ENCODE assay signal across 15 cellular contexts in genomic region chr10:96442017-96442643, GRCh38.
A peak's percentile ranks its signal among the peaks of the same experiment; 100 is the strongest.
DNase-seq lines count a peak whose midpoint lies in the region; ATAC-seq and TF ChIP-seq lines count a peak whose summit lies in the region.
"Had no signal": no experiment of that assay in that cellular context is flagged by ENCODE, and none has a peak within 500 bp of the region (broad histone marks: within the 10 kb centered on the region; RNA-seq: fewer than 3 reads in every experiment).

No MANE protein-coding gene starts in this region.

- 0 out of 2 replicates have a peak, but pooled peaks have one; percentile 6 for TF ChIP-seq RAD21 in SK-N-SH (IDR thresholded peaks at IDR 0.05; ENCODE audit: low read length)

- no peak for TF ChIP-seq CTCF in SK-N-SH (IDR thresholded peaks at IDR 0.05)
- no peak for TF ChIP-seq CTCF in WERI-Rb-1 (IDR thresholded peaks at IDR 0.05; ENCODE audit: low read depth, low read length)
- no peak for TF ChIP-seq CTCF in endothelial cell (IDR thresholded peaks at IDR 0.05; ENCODE audit: unreplicated experiment)

- no peaks in the 10 kb centered on the region for H3K36me3 Mint-ChIP-seq in endothelial cell (ENCODE audit: low read depth, unreplicated experiment)
- H3K36me3 Mint-ChIP-seq: CD14-positive monocyte; CD8-positive, alpha-beta T cell had no signal

- H3K9ac ChIP-seq in SK-N-SH = no peak overlapping the region
- H3K9ac ChIP-seq in neuronal stem cell (ENCODE audit: low read depth, low read length, poor library complexity) = no peak overlapping the region

- TF ChIP-seq EP300 in SK-N-SH (IDR thresholded peaks at IDR 0.05; ENCODE audit: borderline replicate concordance in 1 of 2, low read depth in 1 of 2, low read length in 1 of 2) = no peak

- no peak overlapping the region for H2BK15ac ChIP-seq in neuronal stem cell (ENCODE audit: low read length)

- no peak for DNase-seq in SK-N-SH
- DNase-seq in WERI-Rb-1 = peak; percentile 62
- DNase-seq in endothelial cell (ENCODE audit: low spot score) = no peak
- DNase-seq in neuronal stem cell (ENCODE audit: low spot score) = no peak
- no peak for DNase-seq in hypothalamus (lab: John Stamatoyannopoulos, UW)
- DNase-seq in activated effector memory CD4-positive, alpha-beta T cell treated with anti-CD3 and anti-CD28 coated beads, Interleukin-2, amount 50 U/mL, for 16 hours = no peak
- DNase-seq: CD8-positive, alpha-beta T cell; COR-L47; DMS153; DND-41; GDM1 had no signal

- H3K4me1 Mint-ChIP-seq in endothelial cell (ENCODE audit: unreplicated experiment) = peaks cover 20% of the 10 kb centered on the region

- H2AFZ ChIP-seq in SK-N-SH (ENCODE audit: low read depth) (no peak overlapping the region), neuronal stem cell (ENCODE audit: low read length) (peak overlapping the region; percentile 71)

- H3F3A ChIP-seq in SK-N-SH (replicated peaks; ENCODE audit: insufficient read depth) = no peaks in the 10 kb centered on the region

- H3K36me3 ChIP-seq in SK-N-SH (replicated peaks in 1 of 2; ENCODE audit: control insufficient read depth in 1 of 2, insufficient read depth in 2 of 2, low read length in 1 of 2) (no peaks in the 10 kb centered on the region), WERI-Rb-1 (no peaks in the 10 kb centered on the region), neuronal stem cell (replicated peaks in 1 of 2; ENCODE audit: control insufficient read depth in 2 of 2, insufficient read depth in 2 of 2, low read length in 2 of 2) (no peaks in the 10 kb centered on the region)

- H3K4me3 ChIP-seq in SK-N-SH (ENCODE audit: low read depth in 2 of 2, low read length in 1 of 2) = no peak overlapping the region
- peak overlapping the region; percentile 10 for H3K4me3 ChIP-seq in WERI-Rb-1 (ENCODE audit: low read depth, low read length)
- H3K4me3 ChIP-seq in neuronal stem cell (ENCODE audit: low read length in 2 of 2) = no peak overlapping the region

- WGBS in SK-N-SH (ENCODE audit: low lambda C conversion rate) = 67% methylated on average over 12 of the region's 13 CpGs
- WGBS in neuronal stem cell (ENCODE audit: extremely low coverage in 2 of 2, insufficient read length in 2 of 2, insufficient replicate concordance in 1 of 2), 2 donors = no CpG with 5 or more reads among the region's 13 CpGs

- no peak overlapping the region for H3K4me2 ChIP-seq in SK-N-SH
- H3K4me2 ChIP-seq in neuronal stem cell (ENCODE audit: insufficient read depth, low read length, poor library complexity, severe bottlenecking) = no peak overlapping the region

- peaks cover 2% of the 10 kb centered on the region for H3K27me3 Mint-ChIP-seq in endothelial cell (ENCODE audit: unreplicated experiment)

- H4K8ac ChIP-seq in neuronal stem cell (ENCODE audit: low read depth, low read length) = no peak overlapping the region

- H3K23ac ChIP-seq in neuronal stem cell (ENCODE audit: low read depth, low read length, poor library complexity) = no peak overlapping the region

- CTCF ChIA-PET in SK-N-SH (lab: Yijun Ruan, JAX) = interaction anchor here (1.3 to 1.8 kb wide), 6 partner anchors 15 to 72 kb away, joined by 3 to 9 read pairs (median 5); partner anchors contain the start of gene TLL2

- H3K27ac Mint-ChIP-seq in endothelial cell (ENCODE audit: unreplicated experiment) = peak overlapping the region; percentile 51
- H3K27ac Mint-ChIP-seq: CD8-positive, alpha-beta T cell had no signal

- H3K4me1 ChIP-seq in SK-N-SH (ENCODE audit: control insufficient read depth in 1 of 2, insufficient read depth in 2 of 2, low read depth in 1 of 2, low read length in 1 of 2) (peaks cover 0 to 21% of the 10 kb centered on the region in 2 experiments; a peak in 2 of 4 replicates), neuronal stem cell (ENCODE audit: control insufficient read depth in 2 of 2, insufficient read depth in 1 of 2, low read depth in 1 of 2, low read length in 2 of 2) (peaks cover 7 to 18% of the 10 kb centered on the region in 2 donors)

- no peak overlapping the region for H3K4ac ChIP-seq in neuronal stem cell (ENCODE audit: low read length)

- POLR2A ChIA-PET in SK-N-SH (lab: Yijun Ruan, JAX) = no interaction called here

- H3K14ac ChIP-seq in neuronal stem cell (ENCODE audit: low read length) = no peak overlapping the region

- H2AK5ac ChIP-seq in neuronal stem cell (ENCODE audit: low read depth, low read length) = no peak overlapping the region

- no peaks in the 10 kb centered on the region for H3K9me2 ChIP-seq in SK-N-SH

- H3K79me1 ChIP-seq in neuronal stem cell (ENCODE audit: low read depth, low read length) = no peaks in the 10 kb centered on the region

- no peaks in the 10 kb centered on the region for H3K9me3 ChIP-seq in SK-N-SH
- peaks cover 13% of the 10 kb centered on the region for H3K9me3 ChIP-seq in WERI-Rb-1 (ENCODE audit: severe bottlenecking)
- peaks cover 2 to 4% of the 10 kb centered on the region in 2 donors for H3K9me3 ChIP-seq in neuronal stem cell (replicated peaks in 1 of 2; ENCODE audit: control insufficient read depth in 2 of 2, insufficient read depth in 1 of 2, low read depth in 1 of 2, low read length in 2 of 2)

- no peak overlapping the region for H2BK5ac ChIP-seq in neuronal stem cell (ENCODE audit: low read length)

- H3K27ac ChIP-seq in SK-N-SH (ENCODE audit: low read depth in 2 of 2, low read length in 1 of 2) (no peak overlapping the region), WERI-Rb-1 (peak overlapping the region; percentile 88), neuronal stem cell (replicated peaks; ENCODE audit: low read length) (no peak overlapping the region)
- H3K27ac ChIP-seq: 22Rv1 had no signal

- no peak overlapping the region for H2BK12ac ChIP-seq in neuronal stem cell (ENCODE audit: low read length)

- no peak overlapping the region for H3K18ac ChIP-seq in neuronal stem cell (ENCODE audit: low read length)

- H2BK120ac ChIP-seq in neuronal stem cell (ENCODE audit: low read depth, low read length) = no peak overlapping the region

- H4K91ac ChIP-seq in neuronal stem cell (ENCODE audit: low read depth, low read length, poor library complexity) = no peak overlapping the region

- H3K79me2 ChIP-seq in SK-N-SH (ENCODE audit: insufficient read depth) = no peaks in the 10 kb centered on the region

- ATAC-seq in SK-N-SH treated with all-trans-retinoic acid at 6 μM for 48 hours (no peak), GM21786 (IDR thresholded peaks at IDR 0.05; ENCODE audit: unreplicated experiment) (no peak)
- ATAC-seq: CD8-positive, alpha-beta T cell had no signal

- H3K4me3 Mint-ChIP-seq in endothelial cell (ENCODE audit: unreplicated experiment) = no peak overlapping the region
- H3K4me3 Mint-ChIP-seq: CD14-positive monocyte; CD8-positive, alpha-beta T cell had no signal

- H3K27me3 ChIP-seq in SK-N-SH (ENCODE audit: insufficient read depth) (no peaks in the 10 kb centered on the region; the same call in 1 of the 2 replicates), WERI-Rb-1 (ENCODE audit: insufficient read depth, low read depth, severe bottlenecking) (no peaks in the 10 kb centered on the region), neuronal stem cell (ENCODE audit: control insufficient read depth in 3 of 3, insufficient read depth in 3 of 3, low read depth in 1 of 3, low read length in 3 of 3) (no peaks in the 10 kb centered on the region)

- no peaks in the 10 kb centered on the region for H4K20me1 ChIP-seq in SK-N-SH (ENCODE audit: insufficient read depth)

- no peaks in the 10 kb centered on the region for H3K9me3 Mint-ChIP-seq in endothelial cell (ENCODE audit: unreplicated experiment)

TF ChIP-seq in SK-N-SH, 30 proteins besides CTCF, POLR2A, EP300 and RAD21:
- TF ChIP-seq FOXM1 (IDR thresholded peaks at IDR 0.05; ENCODE audit: low read depth) (no peak), GABPA (IDR thresholded peaks at IDR 0.05; ENCODE audit: low read depth) (no peak), IRF3 (IDR thresholded peaks at IDR 0.05; ENCODE audit: low read depth, low read length) (no peak)
TF ChIP-seq in SK-N-SH: peak in this region for 0.

TF ChIP-seq in SK-N-SH treated with all-trans-retinoic acid at 6 μM for 48 hours, 23 proteins besides CTCF, POLR2A, EP300 and RAD21 (continues in another document):
- no peak for TF ChIP-seq ZNF70 (CRISPR knock-in tag; IDR thresholded peaks at IDR 0.05)
- TF ChIP-seq ZNF565 (CRISPR knock-in tag; conservative IDR thresholded peaks at IDR 0.05; ENCODE audit: low read depth) = no peak
- no peak for TF ChIP-seq PPARA (CRISPR knock-in tag; IDR thresholded peaks at IDR 0.05; ENCODE audit: borderline replicate concordance)
- no peak for TF ChIP-seq PATZ1 (CRISPR knock-in tag; IDR thresholded peaks at IDR 0.05; ENCODE audit: borderline replicate concordance)
- no peak for TF ChIP-seq TOX (CRISPR knock-in tag; IDR thresholded peaks at IDR 0.05; ENCODE audit: borderline replicate concordance)
- TF ChIP-seq ZFP30 (CRISPR knock-in tag; IDR thresholded peaks at IDR 0.05) = no peak
- no peak for TF ChIP-seq CSRNP3 (CRISPR knock-in tag; IDR thresholded peaks at IDR 0.05)
- TF ChIP-seq SNAI2 (CRISPR knock-in tag; IDR thresholded peaks at IDR 0.05) = no peak
- TF ChIP-seq ZNF8 (CRISPR knock-in tag; IDR thresholded peaks at IDR 0.05) = no peak
- TF ChIP-seq RARB (CRISPR knock-in tag; IDR thresholded peaks at IDR 0.05) = no peak
- no peak for TF ChIP-seq CSDC2 (CRISPR knock-in tag; IDR thresholded peaks at IDR 0.05)
